15 cellular contexts compared by ENCODE assay signal in genomic region chr3:4778119-4778518, GRCh38.
"Had no signal": no experiment of that assay in that cellular context is flagged by ENCODE, and none has a peak within 500 bp of the region (broad histone marks: within the 10 kb centered on the region; RNA-seq: fewer than 3 reads in every experiment).

No MANE protein-coding gene starts in this region.

- H3K4me3 Mint-ChIP-seq: activated naive CD8-positive, alpha-beta T cell; naive B cell; T-helper 17 cell had no signal

- H3K27ac ChIP-seq: ascending aorta, cardiac muscle cell, neutrophil, tibial artery had no signal

- H3K4me3 ChIP-seq: ascending aorta, cardiac muscle cell, right atrium auricular region, tibial artery, vagina had no signal

- H3K9me3 ChIP-seq: ascending aorta, neutrophil, right atrium auricular region, tibial artery, vagina had no signal

- H3K9me3 Mint-ChIP-seq: naive B cell had no signal

- ATAC-seq: T-helper 17 cell had no signal

- H3K36me3 ChIP-seq: cardiac muscle cell, neutrophil, right atrium auricular region, vagina had no signal

- H3K27me3 Mint-ChIP-seq: activated naive CD8-positive, alpha-beta T cell; naive B cell; T-helper 17 cell had no signal

- DNase-seq: activated CD4-positive, CD25-positive, alpha-beta regulatory T cell; activated CD8-positive, alpha-beta memory T cell treated with anti-CD3 and anti-CD28 coated beads, Interleukin-2, amount 50 U/mL, for 48 hours; activated effector memory CD4-positive, alpha-beta T cell treated with anti-CD3 and anti-CD28 coated beads, Interleukin-2, amount 50 U/mL, for 16 hours; naive B cell; posterior cingulate gyrus; small intestine; T-helper 17 cell; tibial artery had no signal

- FAIRE-seq: colon, small intestine had no signal

- H3K27me3 ChIP-seq: ascending aorta, cardiac muscle cell, neutrophil, right atrium auricular region, tibial artery, vagina had no signal
